In genomic region chr11:16040151-16040550, GRCh38 we compare ENCODE assay signal across 19 cellular contexts.
DNase-seq lines count a peak whose midpoint lies in the region.
"Had no signal": no experiment of that assay in that cellular context is flagged by ENCODE, and none has a peak within 500 bp of the region (broad histone marks: within the 10 kb centered on the region; RNA-seq: fewer than 3 reads in every experiment).

No MANE protein-coding gene starts in this region.

- H2AK5ac ChIP-seq in mesenchymal stem cell (ENCODE audit: low read length, severe bottlenecking), result no peak overlapping the region

- no peaks in the 10 kb centered on the region for H3K9me3 ChIP-seq in mesenchymal stem cell (ENCODE audit: control insufficient read depth, low read length)
- H3K9me3 ChIP-seq: SJCRH30 had no signal

- no peak overlapping the region for H3K4ac ChIP-seq in mesenchymal stem cell (ENCODE audit: low read depth in 1 of 2, low read length in 2 of 2)

- H3K27ac ChIP-seq in mesenchymal stem cell (ENCODE audit: low read length, poor library complexity, severe bottlenecking), result no peak overlapping the region
- H3K27ac ChIP-seq: 22Rv1, C4-2B, KMS-11, PC-9, SJCRH30 had no signal

- H3K4me3 ChIP-seq in mesenchymal stem cell (ENCODE audit: insufficient read depth in 1 of 2, low read depth in 1 of 2, low read length in 2 of 2), result no peak overlapping the region
- H3K4me3 ChIP-seq: GM23338, PC-9, SJCRH30 had no signal

- H3K9ac ChIP-seq in mesenchymal stem cell (ENCODE audit: low read length), result no peak overlapping the region
- H3K9ac ChIP-seq: KMS-11 had no signal

- H4K91ac ChIP-seq in mesenchymal stem cell (ENCODE audit: low read length), result no peak overlapping the region

- H3K18ac ChIP-seq in mesenchymal stem cell (ENCODE audit: low read depth in 1 of 2, low read length in 2 of 2), result no peak overlapping the region

- no CpG with 5 or more reads among the region's 1 CpG for WGBS in mesenchymal stem cell

- no peaks in the 10 kb centered on the region for H3K4me1 ChIP-seq in mesenchymal stem cell (ENCODE audit: control insufficient read depth, insufficient read depth, low read depth, low read length)
- H3K4me1 ChIP-seq: SJCRH30 had no signal

- no peak overlapping the region for H3K23ac ChIP-seq in mesenchymal stem cell (ENCODE audit: low read length in 2 of 2)

- H2BK15ac ChIP-seq in mesenchymal stem cell (ENCODE audit: low read depth, poor library complexity, severe bottlenecking), result no peak overlapping the region

- no peak overlapping the region for H3K4me2 ChIP-seq in mesenchymal stem cell (ENCODE audit: low read length, poor library complexity, severe bottlenecking)
- H3K4me2 ChIP-seq: GM23338, KMS-11, PC-9 had no signal

- no peak overlapping the region for H4K8ac ChIP-seq in mesenchymal stem cell (ENCODE audit: low read length)

- H3K27me3 ChIP-seq in mesenchymal stem cell (ENCODE audit: control insufficient read depth in 1 of 2, insufficient read depth in 1 of 2, low read length in 2 of 2), result no peaks in the 10 kb centered on the region
- H3K27me3 ChIP-seq: SJCRH30 had no signal

- DNase-seq in DMS153 (lab: John Stamatoyannopoulos, UW) (peak; percentile 16), DMS153 treated with DMSO at 0.1 percent for 48 hours (lab: John Stamatoyannopoulos, UW; ENCODE audit: unreplicated experiment) (no peak), NCI-H82 (lab: John Stamatoyannopoulos, UW) (peak; percentile 23), NCI-H82 treated with DMSO at 0.1 percent for 48 hours (lab: John Stamatoyannopoulos, UW; ENCODE audit: unreplicated experiment) (no peak), mesenchymal stem cell (peak; percentile 46), NCI-H446 treated with DMSO at 0.1 percent for 48 hours (lab: John Stamatoyannopoulos, UW) (no peak)
- DNase-seq in stimulated activated CD4-positive, alpha-beta T cell treated with anti-CD3 and anti-CD28 coated beads, Interleukin-4, amount 100 ng/mL, for 4 hours, result no peak
- DNase-seq: CD8-positive, alpha-beta T cell; H9; MM.1S; NCI-H2029; NCI-H2171; NCI-H526 treated with DMSO at 0.1 percent for 48 hours; PC-9 had no signal

- no peak overlapping the region for H2AFZ ChIP-seq in mesenchymal stem cell (ENCODE audit: low read depth, low read length)
- H2AFZ ChIP-seq: GM23338, PC-9 had no signal

- no peaks in the 10 kb centered on the region for H3K79me1 ChIP-seq in mesenchymal stem cell (replicated peaks; ENCODE audit: low read length, poor library complexity, severe bottlenecking)

- H3K14ac ChIP-seq in mesenchymal stem cell (ENCODE audit: low read length in 2 of 2), result no peak overlapping the region

- H2BK120ac ChIP-seq in mesenchymal stem cell (ENCODE audit: low read depth, low read length), result no peak overlapping the region

- no peaks in the 10 kb centered on the region for H3K36me3 ChIP-seq in mesenchymal stem cell (ENCODE audit: control insufficient read depth in 1 of 2, insufficient read depth in 2 of 2, low read depth in 1 of 2, low read length in 2 of 2)
- H3K36me3 ChIP-seq: SJCRH30 had no signal

- no peak overlapping the region for H2BK12ac ChIP-seq in mesenchymal stem cell (ENCODE audit: low read length in 2 of 2)

- no peak overlapping the region for H2BK5ac ChIP-seq in mesenchymal stem cell (ENCODE audit: low read depth, low read length, poor library complexity, severe bottlenecking)

Comparison
In these comparisons a context has a peak if more than half of its experiments do, and no peak if none do; other contexts are left out.
1. DNase-seq: peak in DMS153 (single experiment), NCI-H82 (single experiment) and mesenchymal stem cell (single experiment); none in DMS153 treated with DMSO at 0.1 percent for 48 hours (single experiment), NCI-H82 treated with DMSO at 0.1 percent for 48 hours (single experiment), NCI-H446 treated with DMSO at 0.1 percent for 48 hours (single experiment) and stimulated activated CD4-positive, alpha-beta T cell treated with anti-CD3 and anti-CD28 coated beads, Interleukin-4, amount 100 ng/mL, for 4 hours (0 of 2).